In genomic region chr11:13876423-13876822, GRCh38 we compare ENCODE assay signal across 19 cellular contexts.
"Had no signal": no experiment of that assay in that cellular context is flagged by ENCODE, and none has a peak within 500 bp of the region (broad histone marks: within the 10 kb centered on the region; RNA-seq: fewer than 3 reads in every experiment).

No MANE protein-coding gene starts in this region.

- DNase-seq: kidney glomerular epithelial cell; left cardiac atrium; left lung; lower lobe of right lung; mammary epithelial cell; mesenchymal stem cell; naive thymus-derived CD8-positive, alpha-beta T cell; nucleus accumbens; pancreas; retina; right cardiac atrium; stimulated activated CD4-positive, alpha-beta T cell treated with anti-CD3 and anti-CD28 coated beads, Interleukin-12 subunit alpha, Interleukin-12 subunit beta, amount 100 ng/mL, for 4 hours; stimulated activated CD4-positive, alpha-beta T cell treated with anti-CD3 and anti-CD28 coated beads, Interleukin-15, amount 100 ng/mL, for 24 hours; stimulated activated CD4-positive, alpha-beta T cell treated with anti-CD3 and anti-CD28 coated beads, Interleukin-2, amount 100 ng/mL, for 24 hours; stimulated activated CD4-positive, alpha-beta T cell treated with anti-CD3 and anti-CD28 coated beads, Interleukin-4, amount 100 ng/mL, for 1 hour; stimulated activated naive CD4-positive, alpha-beta T cell; tibial artery; trophoblast cell; upper lobe of right lung had no signal
